Comparison of ENCODE assay signal across 8 cellular contexts in genomic region chr2:28624798-28625701, GRCh38.
A peak's percentile ranks its signal among the peaks of the same experiment; 100 is the strongest.
DNase-seq lines count a peak whose midpoint lies in the region; ATAC-seq and TF ChIP-seq lines count a peak whose summit lies in the region.

No MANE protein-coding gene starts in this region.

- H3K4me1 Mint-ChIP-seq in WTC11 = peaks cover 30% of the 10 kb centered on the region
- peaks cover 68% of the 10 kb centered on the region for H3K4me1 Mint-ChIP-seq in chondrocyte (ENCODE audit: low read depth)

- H3K27me3 Mint-ChIP-seq in WTC11 (ENCODE audit: low read depth) = no peaks in the 10 kb centered on the region; the same call in 1 of the 2 replicates
- no peaks in the 10 kb centered on the region for H3K27me3 Mint-ChIP-seq in chondrocyte (ENCODE audit: low read depth)

- H3K27ac ChIP-seq in HCT116 (ENCODE audit: low read depth, low read length) (no peak overlapping the region), mesodermal cell (ENCODE audit: low read depth, low read length, severe bottlenecking) (peak overlapping the region; percentile 46)

- H3K4me2 ChIP-seq in HCT116 (ENCODE audit: low read length) = peak overlapping the region; percentile 21; the same call in 1 of the 2 replicates

- intact Hi-C loops in HCT116 (cut with micrococcal nuclease) = no loop called here

- H3K36me3 ChIP-seq in HCT116 (ENCODE audit: control insufficient read depth in 1 of 2, insufficient read depth in 2 of 2, low read length in 2 of 2) = no peaks in the 10 kb centered on the region
- no peaks in the 10 kb centered on the region for H3K36me3 ChIP-seq in mesodermal cell (ENCODE audit: control insufficient read depth, insufficient read depth, low read length)

- TF ChIP-seq RAD21 in HCT116 (IDR thresholded peaks at IDR 0.05; ENCODE audit: low read depth) = no peak

- no peak overlapping the region for H3K9ac ChIP-seq in HCT116 (ENCODE audit: low read length)

- H3K4me1 ChIP-seq in HCT116 (ENCODE audit: control insufficient read depth in 1 of 2, insufficient read depth in 2 of 2, low read length in 2 of 2) (peaks cover 7 to 31% of the 10 kb centered on the region in 2 experiments; a peak in 3 of 4 replicates), mesodermal cell (ENCODE audit: control insufficient read depth, insufficient read depth, low read length, poor library complexity, severe bottlenecking) (peaks cover 30% of the 10 kb centered on the region)

- 59 to 65% methylated on average over 9 to 13 of the region's 19 CpGs for WGBS in mesodermal cell (ENCODE audit: insufficient coverage in 2 of 2), 2 experiments

- no peaks in the 10 kb centered on the region for H3K36me3 Mint-ChIP-seq in WTC11
- no peaks in the 10 kb centered on the region for H3K36me3 Mint-ChIP-seq in chondrocyte (ENCODE audit: low read depth)

- peak; percentile 22 to 26 for DNase-seq in AML-193 (lab: John Stamatoyannopoulos, UW)
- no peak for DNase-seq in HCT116 (ENCODE audit: low read depth, low spot score)
- DNase-seq in WTC11 (ENCODE audit: low spot score) = no peak
- DNase-seq in chondrocyte (ENCODE audit: low spot score) = no peak
- DNase-seq in stimulated activated CD8-positive, alpha-beta memory T cell treated with anti-CD3 and anti-CD28 coated beads, Interleukin-4, amount 100 ng/mL, for 48 hours = peak; percentile 75

- RAD21 ChIA-PET in HCT116 (lab: Charles Lee; ENCODE audit: low non-redundant PET in 1 of 2, low total read pairs in 2 of 2, uncharacterized antibody in 2 of 2, unreplicated experiment in 2 of 2) = no interaction called here

- no peak for TF ChIP-seq POLR2A in HCT116 (IDR thresholded peaks at IDR 0.05; ENCODE audit: borderline replicate concordance, extremely low read depth, insufficient read depth, insufficient read length)

- ATAC-seq in HCT116 (no peak), WTC11 (peak; percentile 51), HG02840 (IDR thresholded peaks at IDR 0.05; ENCODE audit: low FRiP score, unreplicated experiment) (no peak), HG03159 (IDR thresholded peaks at IDR 0.05; ENCODE audit: unreplicated experiment) (no peak)

- no peak overlapping the region; the same call in 1 of the 2 replicates for H3K4me3 Mint-ChIP-seq in WTC11
- no peak overlapping the region for H3K4me3 Mint-ChIP-seq in chondrocyte (ENCODE audit: unreplicated experiment)

- H3K9me3 ChIP-seq in HCT116 (ENCODE audit: control insufficient read depth in 1 of 2, insufficient read depth in 1 of 2, low read depth in 1 of 2, low read length in 2 of 2) (no peaks in the 10 kb centered on the region), mesodermal cell (ENCODE audit: control insufficient read depth, low read length) (no peaks in the 10 kb centered on the region)

- TF ChIP-seq CTCF in HCT116 (IDR thresholded peaks at IDR 0.05 in 2 of 3, conservative IDR thresholded peaks at IDR 0.05 in 1 of 3; ENCODE audit: borderline replicate concordance in 1 of 3, insufficient read depth in 1 of 3, low read depth in 2 of 3, low read length in 2 of 3) = no peak
- TF ChIP-seq CTCF in WTC11 (IDR thresholded peaks at IDR 0.05) = no peak
- peak; percentile 46 for TF ChIP-seq CTCF in chondrocyte (IDR thresholded peaks at IDR 0.05)

- H4K20me1 ChIP-seq in HCT116 (ENCODE audit: insufficient read depth) = no peaks in the 10 kb centered on the region

- H3K79me2 ChIP-seq in HCT116 (ENCODE audit: insufficient read depth, low read length) = no peaks in the 10 kb centered on the region

- BruUV-seq in HCT116 (replicated peaks; lab: Mats Ljungman, UMichigan) = no TSS peak

- CTCF ChIA-PET in HCT116 (lab: Charles Lee) (no interaction called here), WTC11 (lab: Charles Lee) (interaction anchor here (1.1 to 2.0 kb wide), 2 partner anchors 31 to 58 kb away, joined by 5 to 8 read pairs; no protein-coding TSS in a partner anchor)

- POLR2A ChIA-PET in HCT116 (lab: Charles Lee) (interaction anchor here (0.5 kb wide), 1 partner anchor 127 kb away, joined by 3 read pairs; no protein-coding TSS in a partner anchor), WTC11 (lab: Charles Lee) (no interaction called here)

- no peaks in the 10 kb centered on the region for H3K9me2 ChIP-seq in HCT116 (ENCODE audit: insufficient read depth)

- H3K4me3 ChIP-seq in HCT116 (replicated peaks in 1 of 2; ENCODE audit: low read depth in 1 of 2, low read length in 2 of 2) (no peak overlapping the region), mesodermal cell (ENCODE audit: extremely low read depth, insufficient read depth, low read length, poor library complexity, severe bottlenecking) (no peak overlapping the region)

- H3K27ac Mint-ChIP-seq in WTC11 = peak overlapping the region; percentile 78
- H3K27ac Mint-ChIP-seq in chondrocyte (ENCODE audit: unreplicated experiment) = peak overlapping the region; percentile 98

- no peaks in the 10 kb centered on the region for H3K27me3 ChIP-seq in HCT116 (ENCODE audit: insufficient read depth, low read length)

- H2AFZ ChIP-seq in HCT116 (ENCODE audit: low read depth, low read length, poor library complexity, severe bottlenecking) = no peak overlapping the region

- H3K9me3 Mint-ChIP-seq in WTC11 (no peaks in the 10 kb centered on the region), chondrocyte (ENCODE audit: low read depth) (no peaks in the 10 kb centered on the region)

TF ChIP-seq in HCT116, 20 proteins besides CTCF, POLR2A, EP300 and RAD21 (continues in another document):
- TF ChIP-seq ZNF274 (IDR thresholded peaks at IDR 0.05; ENCODE audit: low read depth, low read length) (no peak), EGR1 (IDR thresholded peaks at IDR 0.05; ENCODE audit: low read depth) (no peak), JUND (IDR thresholded peaks at IDR 0.05) (no peak), ZFX (IDR thresholded peaks at IDR 0.05) (no peak), EZH2 (IDR thresholded peaks at IDR 0.05) (no peak), POLR2AphosphoS5 (IDR thresholded peaks at IDR 0.05; ENCODE audit: low read depth, low read length) (no peak), TCF7L2 (IDR thresholded peaks at IDR 0.05; ENCODE audit: borderline replicate concordance, extremely low read depth, insufficient read depth, insufficient read length) (no peak), EZH2phosphoT487 (IDR thresholded peaks at IDR 0.05; ENCODE audit: borderline replicate concordance) (no peak), REST (IDR thresholded peaks at IDR 0.05; ENCODE audit: low read depth) (no peak)

TF ChIP-seq in WTC11, 78 proteins besides CTCF, POLR2A, EP300 and RAD21:
- TF ChIP-seq CBFB (CRISPR knock-in tag; IDR thresholded peaks at IDR 0.05; ENCODE audit: low read depth) = no peak
- TF ChIP-seq, protein P1, sequence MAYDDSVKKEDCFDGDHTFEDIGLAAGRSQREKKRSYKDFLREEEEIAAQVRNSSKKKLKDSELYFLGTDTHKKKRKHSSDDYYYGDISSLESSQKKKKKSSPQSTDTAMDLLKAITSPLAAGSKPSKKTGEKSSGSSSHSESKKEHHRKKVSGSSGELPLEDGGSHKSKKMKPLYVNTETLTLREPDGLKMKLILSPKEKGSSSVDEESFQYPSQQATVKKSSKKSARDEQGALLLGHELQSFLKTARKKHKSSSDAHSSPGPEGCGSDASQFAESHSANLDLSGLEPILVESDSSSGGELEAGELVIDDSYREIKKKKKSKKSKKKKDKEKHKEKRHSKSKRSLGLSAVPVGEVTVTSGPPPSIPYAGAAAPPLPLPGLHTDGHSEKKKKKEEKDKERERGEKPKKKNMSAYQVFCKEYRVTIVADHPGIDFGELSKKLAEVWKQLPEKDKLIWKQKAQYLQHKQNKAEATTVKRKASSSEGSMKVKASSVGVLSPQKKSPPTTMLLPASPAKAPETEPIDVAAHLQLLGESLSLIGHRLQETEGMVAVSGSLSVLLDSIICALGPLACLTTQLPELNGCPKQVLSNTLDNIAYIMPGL (CRISPR knock-in tag; IDR thresholded peaks at IDR 0.05) = no peak
- peak; percentile 55; the same call in 1 of the 2 replicates for TF ChIP-seq ZNF121 (CRISPR knock-in tag; IDR thresholded peaks at IDR 0.05)

Comparison
In these comparisons a context has a peak if more than half of its experiments do, and no peak if none do; other contexts are left out.
1. DNase-seq: peak in AML-193 (2 of 2) and stimulated activated CD8-positive, alpha-beta memory T cell treated with anti-CD3 and anti-CD28 coated beads, Interleukin-4, amount 100 ng/mL, for 48 hours (single experiment); none in HCT116 (single experiment), WTC11 (single experiment) and chondrocyte (single experiment).